ENCODE assay signal across 1 cellular context in the genomic region with DNA sequence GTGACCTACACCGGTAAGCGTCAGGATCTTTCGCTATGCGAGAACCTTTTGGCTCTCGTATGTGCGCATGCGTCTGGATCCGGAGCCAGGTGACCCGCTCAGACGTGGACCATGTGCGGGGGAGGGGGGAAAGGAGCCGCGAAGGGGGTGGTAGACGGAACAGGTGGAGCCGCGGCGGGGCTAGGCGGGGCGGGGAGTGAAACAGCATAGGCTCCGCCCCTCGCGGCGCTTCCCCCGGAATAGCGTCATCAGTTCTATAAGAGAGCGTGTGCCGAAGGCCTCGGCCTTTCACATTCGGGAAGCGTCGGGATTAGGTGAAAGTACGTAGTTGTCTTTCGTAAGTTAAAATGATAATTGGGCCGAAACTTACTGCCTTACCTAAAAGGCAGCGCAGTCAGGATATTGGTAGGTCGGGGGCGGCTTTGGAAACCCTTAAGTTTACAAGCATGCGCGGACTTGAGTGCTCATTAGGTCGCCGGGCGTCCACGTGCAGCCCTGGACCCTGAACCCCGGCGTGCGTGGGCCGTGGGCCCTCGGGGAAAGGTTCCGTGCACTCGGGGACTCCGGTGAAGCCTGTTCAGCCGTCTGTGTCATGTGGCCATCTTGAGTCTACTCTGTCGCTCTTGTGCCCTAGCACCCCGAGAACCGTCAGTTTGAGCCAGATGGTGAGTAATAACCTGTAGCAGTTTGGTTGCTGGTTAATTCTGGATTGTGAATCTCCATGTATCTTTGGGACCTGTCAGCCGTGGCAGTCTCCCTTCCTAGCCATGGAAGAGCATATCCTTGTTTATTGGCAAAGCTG.
TF ChIP-seq lines count a peak whose summit lies in the region.

No MANE protein-coding gene starts in this region.

TF ChIP-seq in K562, 482 proteins besides CTCF, POLR2A, EP300 and RAD21 (continued from another document and continues in another):
- TF ChIP-seq POLR2AphosphoS2 (IDR thresholded peaks at IDR 0.05; ENCODE audit: low read length) (peak; percentile 83; the same call in 1 of the 2 replicates), MYC (IDR thresholded peaks at IDR 0.05; ENCODE audit: low read depth, low read length) (peak; percentile 90), MYC (CRISPR knock-in tag; IDR thresholded peaks at IDR 0.05; ENCODE audit: borderline replicate concordance, low read depth) (peak; percentile 97), SPI1 (IDR thresholded peaks at IDR 0.05; ENCODE audit: borderline replicate concordance, low read depth, low read length) (no peak), ZNF586 (CRISPR knock-in tag; conservative IDR thresholded peaks at IDR 0.05) (no peak), ILF3 (IDR thresholded peaks at IDR 0.05; ENCODE audit: borderline replicate concordance) (peak; percentile 50; the same call in 1 of the 2 replicates), SMAD1 (IDR thresholded peaks at IDR 0.05; ENCODE audit: low read depth, low read length, partially characterized antibody) (peak; percentile 96), NRF1 (conservative IDR thresholded peaks at IDR 0.05 in 1 of 2, IDR thresholded peaks at IDR 0.05 in 1 of 2) (peak; percentile 93 to 94), NFRKB (IDR thresholded peaks at IDR 0.05; ENCODE audit: low read depth) (peak; percentile 32; the same call in 1 of the 2 replicates), ZBTB17 (CRISPR knock-in tag; IDR thresholded peaks at IDR 0.05) (0 out of 2 replicates have a peak, but pooled peaks have one; percentile 45), ZBTB7A (IDR thresholded peaks at IDR 0.05; ENCODE audit: borderline replicate concordance, control insufficient read depth, low read depth, low read length) (peak; percentile 74), HSF4 (CRISPR knock-in tag; IDR thresholded peaks at IDR 0.05; ENCODE audit: borderline replicate concordance) (no peak), ZNF696 (CRISPR knock-in tag; conservative IDR thresholded peaks at IDR 0.05) (0 out of 2 replicates have a peak, but pooled peaks have one; percentile 41), ZNF695 (CRISPR knock-in tag; IDR thresholded peaks at IDR 0.05) (no peak), ZBTB40 (IDR thresholded peaks at IDR 0.05) (peak; percentile 62; the same call in 1 of the 2 replicates), ZBTB40 (CRISPR knock-in tag; IDR thresholded peaks at IDR 0.05) (no peak), GABPA (tag; conservative IDR thresholded peaks at IDR 0.05; ENCODE audit: low read depth) (peak; percentile 88), ETV5 (CRISPR knock-in tag; IDR thresholded peaks at IDR 0.05; ENCODE audit: low read depth) (peak; percentile 70; the same call in 1 of the 2 replicates), MIER1 (IDR thresholded peaks at IDR 0.05; ENCODE audit: low read depth) (0 out of 2 replicates have a peak, but pooled peaks have one; percentile 11), CBFA2T2 (conservative IDR thresholded peaks at IDR 0.05) (0 out of 2 replicates have a peak, but pooled peaks have one; percentile 27), CREM (IDR thresholded peaks at IDR 0.05; ENCODE audit: low read depth) (peak; percentile 90), ZNF184 (CRISPR knock-in tag; IDR thresholded peaks at IDR 0.05) (no peak), POLR3A (IDR thresholded peaks at IDR 0.05; ENCODE audit: borderline replicate concordance, extremely low read depth, insufficient read depth, insufficient read length) (no peak), SMARCA5 (IDR thresholded peaks at IDR 0.05) (no peak), MCM5 (IDR thresholded peaks at IDR 0.05; ENCODE audit: low read depth) (no peak), CHD1 (IDR thresholded peaks at IDR 0.05; ENCODE audit: low read length) (peak; percentile 83), LEF1 (IDR thresholded peaks at IDR 0.05) (peak; percentile 48; the same call in 1 of the 2 replicates), TCF7L2 (IDR thresholded peaks at IDR 0.05; ENCODE audit: low read depth, low read length) (no peak), ZNF253 (CRISPR knock-in tag; conservative IDR thresholded peaks at IDR 0.05) (peak; percentile 89; the same call in 1 of the 2 replicates), NFIC (IDR thresholded peaks at IDR 0.05) (peak; percentile 46; the same call in 1 of the 2 replicates), ZNF263 (CRISPR knock-in tag; IDR thresholded peaks at IDR 0.05; ENCODE audit: borderline replicate concordance) (peak; percentile 59; the same call in 1 of the 2 replicates)
- TF ChIP-seq, protein P1, sequence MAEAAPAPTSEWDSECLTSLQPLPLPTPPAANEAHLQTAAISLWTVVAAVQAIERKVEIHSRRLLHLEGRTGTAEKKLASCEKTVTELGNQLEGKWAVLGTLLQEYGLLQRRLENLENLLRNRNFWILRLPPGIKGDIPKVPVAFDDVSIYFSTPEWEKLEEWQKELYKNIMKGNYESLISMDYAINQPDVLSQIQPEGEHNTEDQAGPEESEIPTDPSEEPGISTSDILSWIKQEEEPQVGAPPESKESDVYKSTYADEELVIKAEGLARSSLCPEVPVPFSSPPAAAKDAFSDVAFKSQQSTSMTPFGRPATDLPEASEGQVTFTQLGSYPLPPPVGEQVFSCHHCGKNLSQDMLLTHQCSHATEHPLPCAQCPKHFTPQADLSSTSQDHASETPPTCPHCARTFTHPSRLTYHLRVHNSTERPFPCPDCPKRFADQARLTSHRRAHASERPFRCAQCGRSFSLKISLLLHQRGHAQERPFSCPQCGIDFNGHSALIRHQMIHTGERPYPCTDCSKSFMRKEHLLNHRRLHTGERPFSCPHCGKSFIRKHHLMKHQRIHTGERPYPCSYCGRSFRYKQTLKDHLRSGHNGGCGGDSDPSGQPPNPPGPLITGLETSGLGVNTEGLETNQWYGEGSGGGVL (CRISPR knock-in tag; IDR thresholded peaks at IDR 0.05) = no peak
- TF ChIP-seq, protein P2, sequence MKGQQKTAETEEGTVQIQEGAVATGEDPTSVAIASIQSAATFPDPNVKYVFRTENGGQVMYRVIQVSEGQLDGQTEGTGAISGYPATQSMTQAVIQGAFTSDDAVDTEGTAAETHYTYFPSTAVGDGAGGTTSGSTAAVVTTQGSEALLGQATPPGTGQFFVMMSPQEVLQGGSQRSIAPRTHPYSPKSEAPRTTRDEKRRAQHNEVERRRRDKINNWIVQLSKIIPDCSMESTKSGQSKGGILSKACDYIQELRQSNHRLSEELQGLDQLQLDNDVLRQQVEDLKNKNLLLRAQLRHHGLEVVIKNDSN (CRISPR knock-in tag; IDR thresholded peaks at IDR 0.05) = peak; percentile 76
- TF ChIP-seq, protein P3, sequence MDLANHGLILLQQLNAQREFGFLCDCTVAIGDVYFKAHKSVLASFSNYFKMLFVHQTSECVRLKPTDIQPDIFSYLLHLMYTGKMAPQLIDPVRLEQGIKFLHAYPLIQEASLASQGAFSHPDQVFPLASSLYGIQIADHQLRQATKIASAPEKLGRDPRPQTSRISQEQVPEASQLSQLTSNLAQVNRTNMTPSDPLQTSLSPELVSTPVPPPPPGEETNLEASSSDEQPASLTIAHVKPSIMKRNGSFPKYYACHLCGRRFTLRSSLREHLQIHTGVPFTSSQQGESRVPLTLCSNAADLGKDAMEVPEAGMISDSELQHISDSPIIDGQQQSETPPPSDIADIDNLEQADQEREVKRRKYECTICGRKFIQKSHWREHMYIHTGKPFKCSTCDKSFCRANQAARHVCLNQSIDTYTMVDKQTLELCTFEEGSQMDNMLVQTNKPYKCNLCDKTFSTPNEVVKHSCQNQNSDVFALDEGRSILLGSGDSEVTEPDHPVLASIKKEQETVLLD (IDR thresholded peaks at IDR 0.05) = peak; percentile 79
- TF ChIP-seq, protein P4, sequence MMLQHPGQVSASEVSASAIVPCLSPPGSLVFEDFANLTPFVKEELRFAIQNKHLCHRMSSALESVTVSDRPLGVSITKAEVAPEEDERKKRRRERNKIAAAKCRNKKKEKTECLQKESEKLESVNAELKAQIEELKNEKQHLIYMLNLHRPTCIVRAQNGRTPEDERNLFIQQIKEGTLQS (IDR thresholded peaks at IDR 0.05) = peak; percentile 50; the same call in 1 of the 2 replicates
- TF ChIP-seq, protein P4 (CRISPR knock-in tag; conservative IDR thresholded peaks at IDR 0.05) = peak; percentile 83
- TF ChIP-seq, protein P5, sequence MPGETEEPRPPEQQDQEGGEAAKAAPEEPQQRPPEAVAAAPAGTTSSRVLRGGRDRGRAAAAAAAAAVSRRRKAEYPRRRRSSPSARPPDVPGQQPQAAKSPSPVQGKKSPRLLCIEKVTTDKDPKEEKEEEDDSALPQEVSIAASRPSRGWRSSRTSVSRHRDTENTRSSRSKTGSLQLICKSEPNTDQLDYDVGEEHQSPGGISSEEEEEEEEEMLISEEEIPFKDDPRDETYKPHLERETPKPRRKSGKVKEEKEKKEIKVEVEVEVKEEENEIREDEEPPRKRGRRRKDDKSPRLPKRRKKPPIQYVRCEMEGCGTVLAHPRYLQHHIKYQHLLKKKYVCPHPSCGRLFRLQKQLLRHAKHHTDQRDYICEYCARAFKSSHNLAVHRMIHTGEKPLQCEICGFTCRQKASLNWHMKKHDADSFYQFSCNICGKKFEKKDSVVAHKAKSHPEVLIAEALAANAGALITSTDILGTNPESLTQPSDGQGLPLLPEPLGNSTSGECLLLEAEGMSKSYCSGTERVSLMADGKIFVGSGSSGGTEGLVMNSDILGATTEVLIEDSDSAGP (CRISPR knock-in tag; IDR thresholded peaks at IDR 0.05) = no peak
- TF ChIP-seq, protein P6, sequence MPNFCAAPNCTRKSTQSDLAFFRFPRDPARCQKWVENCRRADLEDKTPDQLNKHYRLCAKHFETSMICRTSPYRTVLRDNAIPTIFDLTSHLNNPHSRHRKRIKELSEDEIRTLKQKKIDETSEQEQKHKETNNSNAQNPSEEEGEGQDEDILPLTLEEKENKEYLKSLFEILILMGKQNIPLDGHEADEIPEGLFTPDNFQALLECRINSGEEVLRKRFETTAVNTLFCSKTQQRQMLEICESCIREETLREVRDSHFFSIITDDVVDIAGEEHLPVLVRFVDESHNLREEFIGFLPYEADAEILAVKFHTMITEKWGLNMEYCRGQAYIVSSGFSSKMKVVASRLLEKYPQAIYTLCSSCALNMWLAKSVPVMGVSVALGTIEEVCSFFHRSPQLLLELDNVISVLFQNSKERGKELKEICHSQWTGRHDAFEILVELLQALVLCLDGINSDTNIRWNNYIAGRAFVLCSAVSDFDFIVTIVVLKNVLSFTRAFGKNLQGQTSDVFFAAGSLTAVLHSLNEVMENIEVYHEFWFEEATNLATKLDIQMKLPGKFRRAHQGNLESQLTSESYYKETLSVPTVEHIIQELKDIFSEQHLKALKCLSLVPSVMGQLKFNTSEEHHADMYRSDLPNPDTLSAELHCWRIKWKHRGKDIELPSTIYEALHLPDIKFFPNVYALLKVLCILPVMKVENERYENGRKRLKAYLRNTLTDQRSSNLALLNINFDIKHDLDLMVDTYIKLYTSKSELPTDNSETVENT (CRISPR knock-in tag; IDR thresholded peaks at IDR 0.05) = 0 out of 2 replicates have a peak, but pooled peaks have one; percentile 36
- TF ChIP-seq, protein P7, sequence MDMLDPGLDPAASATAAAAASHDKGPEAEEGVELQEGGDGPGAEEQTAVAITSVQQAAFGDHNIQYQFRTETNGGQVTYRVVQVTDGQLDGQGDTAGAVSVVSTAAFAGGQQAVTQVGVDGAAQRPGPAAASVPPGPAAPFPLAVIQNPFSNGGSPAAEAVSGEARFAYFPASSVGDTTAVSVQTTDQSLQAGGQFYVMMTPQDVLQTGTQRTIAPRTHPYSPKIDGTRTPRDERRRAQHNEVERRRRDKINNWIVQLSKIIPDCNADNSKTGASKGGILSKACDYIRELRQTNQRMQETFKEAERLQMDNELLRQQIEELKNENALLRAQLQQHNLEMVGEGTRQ (CRISPR knock-in tag; IDR thresholded peaks at IDR 0.05) = peak; percentile 60
